In genomic region chr7:30206466-30206865, GRCh38 we compare ENCODE assay signal across 11 cellular contexts.
A peak's percentile ranks its signal among the peaks of the same experiment; 100 is the strongest.
DNase-seq lines count a peak whose midpoint lies in the region; ATAC-seq and TF ChIP-seq lines count a peak whose summit lies in the region.
"Had no signal": no experiment of that assay in that cellular context is flagged by ENCODE, and none has a peak within 500 bp of the region (broad histone marks: within the 10 kb centered on the region; RNA-seq: fewer than 3 reads in every experiment).

No MANE protein-coding gene starts in this region.

- no peak overlapping the region for H3K4me3 Mint-ChIP-seq in neural progenitor cell
- no peak overlapping the region for H3K4me3 Mint-ChIP-seq in activated CD4-positive, alpha-beta T cell treated with anti-CD3 and anti-CD28 coated beads, Interleukin-2, amount 10 ng/mL, durations not matched to agents 7 days and 5 days
- no peak overlapping the region for H3K4me3 Mint-ChIP-seq in naive thymus-derived CD4-positive, alpha-beta T cell
- H3K4me3 Mint-ChIP-seq: activated B cell treated with CpG ODN at 0.5 μM for 24 hours; CD8-positive, alpha-beta T cell had no signal

- H3K4me1 ChIP-seq in neural progenitor cell (no peaks in the 10 kb centered on the region), colonic mucosa (no peaks in the 10 kb centered on the region)
- no peaks in the 10 kb centered on the region for H3K4me1 ChIP-seq in naive thymus-derived CD4-positive, alpha-beta T cell (ENCODE audit: control insufficient read depth in 2 of 2, insufficient read depth in 2 of 2, low read length in 2 of 2)

- peaks cover 22% of the 10 kb centered on the region for H3K4me1 Mint-ChIP-seq in neural progenitor cell
- no peaks in the 10 kb centered on the region for H3K4me1 Mint-ChIP-seq in activated CD4-positive, alpha-beta T cell treated with anti-CD3 and anti-CD28 coated beads, Interleukin-2, amount 10 ng/mL, durations not matched to agents 7 days and 5 days
- peaks cover 0 to 3% (median 0%) of the 10 kb centered on the region in 7 donors for H3K4me1 Mint-ChIP-seq in naive thymus-derived CD4-positive, alpha-beta T cell

- CTCF ChIA-PET in activated CD4-positive, alpha-beta T cell treated with anti-CD3 and anti-CD28 coated beads, Interleukin-2, amount 10 ng/mL, durations not matched to agents 7 days and 5 days (lab: Charles Lee): no interaction called here
- CTCF ChIA-PET in naive thymus-derived CD4-positive, alpha-beta T cell (lab: Charles Lee): no interaction called here

- peak; percentile 70 for DNase-seq in DMS53 (lab: John Stamatoyannopoulos, UW)
- DNase-seq in NCI-H446 treated with DMSO at 0.1 percent for 48 hours (lab: John Stamatoyannopoulos, UW): peak; percentile 55
- peak; percentile 32 to 69 for DNase-seq in cardiac fibroblast (ENCODE audit: low read depth in 2 of 2)
- DNase-seq in neural progenitor cell (ENCODE audit: low spot score): peak; percentile 38
- no peak for DNase-seq in activated CD4-positive, alpha-beta T cell treated with anti-CD3 and anti-CD28 coated beads, Interleukin-2, amount 10 ng/mL, durations not matched to agents 7 days and 5 days
- DNase-seq in colonic mucosa: no peak
- no peak for DNase-seq in NCI-H510A (lab: John Stamatoyannopoulos, UW)
- no peak for DNase-seq in naive thymus-derived CD4-positive, alpha-beta T cell
- DNase-seq: activated B cell treated with CpG ODN at 0.5 μM for 24 hours; activated naive CD4-positive, alpha-beta T cell treated with Interleukin-2 at 50 U/mL for 16 hours; CD8-positive, alpha-beta T cell had no signal

- H3K9ac ChIP-seq in neural progenitor cell (no peak overlapping the region), colonic mucosa (ENCODE audit: low read depth in 2 of 2, low read length in 2 of 2) (no peak overlapping the region)

- POLR2A ChIA-PET in activated CD4-positive, alpha-beta T cell treated with anti-CD3 and anti-CD28 coated beads, Interleukin-2, amount 10 ng/mL, durations not matched to agents 7 days and 5 days (lab: Charles Lee): no interaction called here
- POLR2A ChIA-PET in naive thymus-derived CD4-positive, alpha-beta T cell (lab: Charles Lee): no interaction called here

- H3K27me3 ChIP-seq in neural progenitor cell (no peaks in the 10 kb centered on the region), colonic mucosa (no peaks in the 10 kb centered on the region)
- no peaks in the 10 kb centered on the region for H3K27me3 ChIP-seq in naive thymus-derived CD4-positive, alpha-beta T cell (ENCODE audit: control insufficient read depth in 2 of 2, insufficient read depth in 2 of 2, low read length in 2 of 2)

- intact Hi-C loops in colonic mucosa (cut with DNase I): no loop called here
- intact Hi-C loops in naive thymus-derived CD4-positive, alpha-beta T cell (cut with micrococcal nuclease): no loop called here

- H3K36me3 ChIP-seq in neural progenitor cell: no peaks in the 10 kb centered on the region
- no peaks in the 10 kb centered on the region for H3K36me3 ChIP-seq in colonic mucosa
- no peaks in the 10 kb centered on the region for H3K36me3 ChIP-seq in naive thymus-derived CD4-positive, alpha-beta T cell (ENCODE audit: control insufficient read depth in 2 of 3, insufficient read depth in 3 of 3, low read length in 3 of 3)

- H3K27me3 Mint-ChIP-seq in neural progenitor cell (ENCODE audit: insufficient read depth, low read depth): peaks cover 2% of the 10 kb centered on the region
- no peaks in the 10 kb centered on the region for H3K27me3 Mint-ChIP-seq in activated CD4-positive, alpha-beta T cell treated with anti-CD3 and anti-CD28 coated beads, Interleukin-2, amount 10 ng/mL, durations not matched to agents 7 days and 5 days
- peaks cover 0 to 7% (median 0%) of the 10 kb centered on the region in 5 donors for H3K27me3 Mint-ChIP-seq in naive thymus-derived CD4-positive, alpha-beta T cell
- H3K27me3 Mint-ChIP-seq: activated B cell treated with CpG ODN at 0.5 μM for 24 hours had no signal

- H3K9me3 ChIP-seq in neural progenitor cell (ENCODE audit: low read depth) (no peaks in the 10 kb centered on the region), colonic mucosa (no peaks in the 10 kb centered on the region)
- no peaks in the 10 kb centered on the region for H3K9me3 ChIP-seq in naive thymus-derived CD4-positive, alpha-beta T cell (ENCODE audit: control insufficient read depth in 2 of 3, low read length in 3 of 3)

- H3K4me3 ChIP-seq in cardiac fibroblast (replicated peaks in 1 of 2; ENCODE audit: low read depth in 2 of 2, low read length in 2 of 2): no peak overlapping the region
- H3K4me3 ChIP-seq in neural progenitor cell: no peak overlapping the region
- no peak overlapping the region for H3K4me3 ChIP-seq in colonic mucosa
- no peak overlapping the region for H3K4me3 ChIP-seq in naive thymus-derived CD4-positive, alpha-beta T cell (ENCODE audit: low read length)

- TF ChIP-seq CTCF in cardiac fibroblast (IDR thresholded peaks at IDR 0.05; ENCODE audit: low read depth, low read length) (no peak), neural progenitor cell (IDR thresholded peaks at IDR 0.05) (no peak), colonic mucosa (IDR thresholded peaks at IDR 0.05) (no peak)

- ATAC-seq in naive thymus-derived CD4-positive, alpha-beta T cell: no peak
- ATAC-seq: CD8-positive, alpha-beta T cell had no signal

- no peaks in the 10 kb centered on the region for H3K79me2 ChIP-seq in neural progenitor cell (ENCODE audit: low read depth)

- peak overlapping the region; percentile 10 for H3K4me2 ChIP-seq in neural progenitor cell

- no peaks in the 10 kb centered on the region for H4K20me1 ChIP-seq in neural progenitor cell (ENCODE audit: low read depth)

- H2AFZ ChIP-seq in neural progenitor cell (replicated peaks): no peak overlapping the region

- peak overlapping the region; percentile 31 for H3K27ac Mint-ChIP-seq in neural progenitor cell
- H3K27ac Mint-ChIP-seq in activated CD4-positive, alpha-beta T cell treated with anti-CD3 and anti-CD28 coated beads, Interleukin-2, amount 10 ng/mL, durations not matched to agents 7 days and 5 days: no peak overlapping the region
- no peak overlapping the region for H3K27ac Mint-ChIP-seq in naive thymus-derived CD4-positive, alpha-beta T cell
- H3K27ac Mint-ChIP-seq: activated B cell treated with CpG ODN at 0.5 μM for 24 hours; CD8-positive, alpha-beta T cell had no signal

- no peaks in the 10 kb centered on the region for H3K9me3 Mint-ChIP-seq in neural progenitor cell
- no peaks in the 10 kb centered on the region for H3K9me3 Mint-ChIP-seq in activated CD4-positive, alpha-beta T cell treated with anti-CD3 and anti-CD28 coated beads, Interleukin-2, amount 10 ng/mL, durations not matched to agents 7 days and 5 days
- H3K9me3 Mint-ChIP-seq in naive thymus-derived CD4-positive, alpha-beta T cell: peaks cover 0 to 2% (median 0%) of the 10 kb centered on the region in 11 donors
- H3K9me3 Mint-ChIP-seq: activated B cell treated with CpG ODN at 0.5 μM for 24 hours; CD8-positive, alpha-beta T cell had no signal

- no peaks in the 10 kb centered on the region for H3K36me3 Mint-ChIP-seq in neural progenitor cell
- no peaks in the 10 kb centered on the region for H3K36me3 Mint-ChIP-seq in activated CD4-positive, alpha-beta T cell treated with anti-CD3 and anti-CD28 coated beads, Interleukin-2, amount 10 ng/mL, durations not matched to agents 7 days and 5 days (ENCODE audit: low read depth)
- H3K36me3 Mint-ChIP-seq in naive thymus-derived CD4-positive, alpha-beta T cell: no peaks in the 10 kb centered on the region
- H3K36me3 Mint-ChIP-seq: CD8-positive, alpha-beta T cell had no signal

- H3K27ac ChIP-seq in neural progenitor cell: no peak overlapping the region
- no peak overlapping the region for H3K27ac ChIP-seq in colonic mucosa
- H3K27ac ChIP-seq in naive thymus-derived CD4-positive, alpha-beta T cell (ENCODE audit: low read depth, low read length): no peak overlapping the region

- H3F3A ChIP-seq in neural progenitor cell (ENCODE audit: low read depth): no peaks in the 10 kb centered on the region

Comparison
In these comparisons a context has a peak if more than half of its experiments do, and no peak if none do; other contexts are left out.
1. DNase-seq: peak in DMS53 (single experiment), NCI-H446 treated with DMSO at 0.1 percent for 48 hours (single experiment), cardiac fibroblast (2 of 2) and neural progenitor cell (single experiment); none in activated CD4-positive, alpha-beta T cell treated with anti-CD3 and anti-CD28 coated beads, Interleukin-2, amount 10 ng/mL, durations not matched to agents 7 days and 5 days (single experiment), colonic mucosa (single experiment), NCI-H510A (single experiment) and naive thymus-derived CD4-positive, alpha-beta T cell (0 of 9).